In the genomic region with DNA sequence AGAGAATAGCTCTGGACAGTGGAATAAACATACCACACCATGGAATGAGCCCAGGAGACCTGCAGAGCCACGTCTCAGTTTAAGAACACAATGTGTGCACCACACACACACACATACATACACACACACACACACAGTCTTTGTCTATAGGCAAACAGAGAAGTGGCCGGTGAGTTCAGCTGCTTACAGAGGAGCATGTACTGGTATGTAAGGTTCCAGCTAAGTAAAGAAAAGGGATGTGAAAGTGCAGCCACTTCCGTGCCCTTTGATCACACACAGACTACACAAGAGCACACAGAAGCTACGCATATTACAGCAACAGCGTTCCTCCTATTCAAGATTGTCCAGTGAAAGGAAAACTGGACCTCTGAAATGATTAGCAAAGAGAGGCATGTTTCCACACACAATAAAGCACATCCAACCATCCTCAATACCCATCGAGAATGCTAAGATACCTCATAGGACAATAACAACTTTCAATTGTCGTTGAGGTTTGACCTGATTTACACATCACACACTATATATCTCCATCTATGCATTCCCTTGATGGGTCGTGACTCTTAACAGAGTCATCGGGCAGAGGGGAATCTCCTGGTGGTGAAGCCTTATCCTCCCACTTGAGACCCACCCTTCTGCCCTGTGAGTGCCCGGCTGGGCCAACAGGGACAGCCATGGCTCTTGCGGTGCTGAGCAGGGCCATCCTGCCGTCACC, we compare ENCODE assay signal across 9 cellular contexts. TPM values are rescaled to one million over a fixed set of nuclear protein-coding genes. Genes with fewer than 3 reads are reported as not detected.
DNase-seq lines count a peak whose midpoint lies in the region; ATAC-seq and TF ChIP-seq lines count a peak whose summit lies in the region.
"Had no signal": no experiment of that assay in that cellular context is flagged by ENCODE, and none has a peak within 500 bp of the region (broad histone marks: within the 10 kb centered on the region; RNA-seq: fewer than 3 reads in every experiment).

No MANE protein-coding gene starts in this region.

- no peak for TF ChIP-seq POLR2A in spleen (IDR thresholded peaks at IDR 0.05)

- 72 to 81% (median 78%) methylated on average over 12 of the region's 12 CpGs for WGBS in spleen, 5 donors

- no peaks in the 10 kb centered on the region for H3K27me3 ChIP-seq in spleen (replicated peaks in 1 of 7)

- no peak overlapping the region for H3K4me3 ChIP-seq in spleen

- peak; percentile 100 for ATAC-seq in GM19351 (IDR thresholded peaks at IDR 0.05; ENCODE audit: unreplicated experiment)
- ATAC-seq in HG03039 (IDR thresholded peaks at IDR 0.05; ENCODE audit: unreplicated experiment), result peak; percentile 99
- ATAC-seq: natural killer cell treated with Interleukin-12 subunit alpha and Interleukin-12 subunit beta and Interleukin-15 and Interleukin-18, amount 100 ng/mL, for 72 hours had no signal

- DNase-seq in SKM-1 treated with dmso at 0.1 percent for 144 hours (lab: John Stamatoyannopoulos, UW; ENCODE audit: unreplicated experiment), result peak; percentile 71
- peak; percentile 77 for DNase-seq in spleen
- no peak for DNase-seq in foreskin melanocyte
- no peak for DNase-seq in AG08396 (ENCODE audit: low spot score)
- no peak for DNase-seq in KBM-7
- no peak for DNase-seq in AG20443 (ENCODE audit: low spot score)

- peaks cover 3 to 57% (median 30%) of the 10 kb centered on the region in 6 donors for H3K36me3 ChIP-seq in spleen

- no peak for TF ChIP-seq CTCF in spleen (IDR thresholded peaks at IDR 0.05 in 8 of 11, conservative IDR thresholded peaks at IDR 0.05 in 3 of 11)

- in situ Hi-C loops in KBM-7 (cut with MboI; ENCODE audit: low pct_unique_long_range_greater_than_20kb, low sequenced_read_pairs), result no loop called here

- H3K9me3 ChIP-seq in spleen, result no peaks in the 10 kb centered on the region

- intact Hi-C loops in spleen (cut with DNase I; ENCODE audit: low total_unique reads), result no loop called here

- H3K4me1 ChIP-seq in spleen, result peaks cover 0 to 13% (median 5%) of the 10 kb centered on the region in 6 donors

- peak overlapping the region in 3 of 8 donors; percentile 15 to 60 (median 32) for H3K27ac ChIP-seq in spleen

RNA-seq across cellular contexts. Expression of a gene that starts 23.5 kb away (rescaled TPM):
- 10 to 100 TPM; 10.8 to 19.0 (median 15.0) TPM for total RNA-seq in spleen
- 1 to 10 TPM; 3.4 to 4.8 (median 4.0) TPM for polyA plus RNA-seq in spleen

Comparison
In these comparisons a context has a peak if more than half of its experiments do, and no peak if none do; other contexts are left out.
1. DNase-seq: peak in SKM-1 treated with dmso at 0.1 percent for 144 hours (single experiment) and spleen (single experiment); none in foreskin melanocyte (single experiment), AG08396 (single experiment), KBM-7 (single experiment) and AG20443 (single experiment).